ENCODE assay signal across 30 cellular contexts in genomic region chr2:102059151-102059550, GRCh38.
DNase-seq lines count a peak whose midpoint lies in the region; ATAC-seq, FAIRE-seq and TF ChIP-seq lines count a peak whose summit lies in the region.
"Had no signal": no experiment of that assay in that cellular context is flagged by ENCODE, and none has a peak within 500 bp of the region (broad histone marks: within the 10 kb centered on the region; RNA-seq: fewer than 3 reads in every experiment).

No MANE protein-coding gene starts in this region.

- H4K20me1 ChIP-seq in GM23248 (ENCODE audit: insufficient read depth): no peaks in the 10 kb centered on the region
- H4K20me1 ChIP-seq in K562 (replicated peaks; ENCODE audit: control insufficient read depth, insufficient read depth, low read length): no peaks in the 10 kb centered on the region

- H3K79me2 ChIP-seq in GM23248 (ENCODE audit: insufficient read depth) (no peaks in the 10 kb centered on the region), K562 (ENCODE audit: control insufficient read depth, insufficient read depth, low read length) (no peaks in the 10 kb centered on the region)

- no peaks in the 10 kb centered on the region for H3K9me2 ChIP-seq in GM23248 (ENCODE audit: insufficient read depth)

- TF ChIP-seq POLR2A in K562 (conservative IDR thresholded peaks at IDR 0.05): no peak

- H2AFZ ChIP-seq in GM23248 (no peak overlapping the region), K562 (ENCODE audit: low read depth, low read length) (0 out of 2 replicates have a peak overlapping the region, but pooled peaks have one; percentile 1)
- H2AFZ ChIP-seq: GM23338 had no signal

- no peak for FAIRE-seq in K562 (lab: Jason Lieb, UNC)
- FAIRE-seq: bronchial epithelial cell, frontal cortex, RCC 7860 had no signal

- H3K9me3 ChIP-seq in GM23248 (ENCODE audit: low read depth) (no peaks in the 10 kb centered on the region), K562 (replicated peaks; ENCODE audit: control insufficient read depth, insufficient read depth, low read depth, low read length) (no peaks in the 10 kb centered on the region), liver (ENCODE audit: control insufficient read depth in 4 of 4, low read length in 3 of 4) (no peaks in the 10 kb centered on the region), subcutaneous abdominal adipose tissue (ENCODE audit: control insufficient read depth in 5 of 5, low read length in 5 of 5) (no peaks in the 10 kb centered on the region), tibial artery (no peaks in the 10 kb centered on the region)
- H3K9me3 ChIP-seq: prostate gland, transverse colon had no signal

- H3K4me2 ChIP-seq in GM23248 (ENCODE audit: unreplicated experiment): no peak overlapping the region
- H3K4me2 ChIP-seq in K562 (ENCODE audit: insufficient read depth, low read length): no peak overlapping the region
- H3K4me2 ChIP-seq: GM23338 had no signal

- DNase-seq in GM23248 (peak; percentile 61), K562 (ENCODE audit: extremely low read depth in 1 of 4, low spot score in 3 of 4) (no peak), tibial artery (no peak), NCI-H1694 (lab: John Stamatoyannopoulos, UW) (no peak), COLO668 (lab: John Stamatoyannopoulos, UW; ENCODE audit: unreplicated experiment) (no peak)
- DNase-seq: activated CD4-positive, alpha-beta T cell treated with anti-CD3 and anti-CD28 coated beads, Interleukin-2, amount 10 ng/mL, durations not matched to agents 24 days and 14 days; activated CD8-positive, alpha-beta memory T cell treated with anti-CD3 and anti-CD28 coated beads, Interleukin-2, amount 10 ng/mL, durations not matched to agents 7 days and 5 days; activated naive CD4-positive, alpha-beta T cell treated with anti-CD3 and anti-CD28 coated beads for 36 hours; activated T-cell treated with anti-CD3 and anti-CD28 coated beads, Interleukin-2, amount 50 U/mL, for 48 hours; amygdala; C1 segment of cervical spinal cord; effector CD8-positive, alpha-beta T cell; HFFc6; hippocampal formation; left colon; NCI-H2029 treated with DMSO at 0.1 percent for 48 hours; NCI-H226; stimulated activated naive CD8-positive, alpha-beta T cell treated with anti-CD3 and anti-CD28 coated beads, Interleukin-15, Interleukin-2, amounts not matched to agents 100 U/mL and 50 U/mL, for 24 hours; SW 1271; T1000; transverse colon; WERI-Rb-1 had no signal

- no peak for TF ChIP-seq CTCF in K562 (IDR thresholded peaks at IDR 0.05 in 2 of 3, conservative IDR thresholded peaks at IDR 0.05 in 1 of 3; ENCODE audit: insufficient read depth in 2 of 3, low read depth in 1 of 3, low read length in 3 of 3)
- TF ChIP-seq CTCF in liver (IDR thresholded peaks at IDR 0.05; ENCODE audit: low read depth, low read length, missing input control): no peak
- no peak for TF ChIP-seq CTCF in tibial artery (IDR thresholded peaks at IDR 0.05)

- BruUV-seq in K562 (replicated peaks; lab: Mats Ljungman, UMichigan): no TSS peak

- peaks cover 21% of the 10 kb centered on the region for H3F3A ChIP-seq in GM23248 (ENCODE audit: insufficient read depth)

- no peak for TF ChIP-seq RAD21 in K562 (CRISPR knock-in tag; conservative IDR thresholded peaks at IDR 0.05 in 1 of 2, IDR thresholded peaks at IDR 0.05 in 1 of 2)
- TF ChIP-seq RAD21 in liver (IDR thresholded peaks at IDR 0.05): no peak

- H3K4me3 ChIP-seq in GM23248: no peak overlapping the region
- H3K4me3 ChIP-seq in K562: no peak overlapping the region
- H3K4me3 ChIP-seq in liver (ENCODE audit: low read depth in 1 of 3, low read length in 3 of 3): no peak overlapping the region
- H3K4me3 ChIP-seq in subcutaneous abdominal adipose tissue (ENCODE audit: low read depth in 1 of 5, low read length in 5 of 5): no peak overlapping the region
- no peak overlapping the region for H3K4me3 ChIP-seq in tibial artery
- H3K4me3 ChIP-seq: GM23338, prostate gland, transverse colon had no signal

- H3K27ac ChIP-seq in GM23248 (no peak overlapping the region), K562 (ENCODE audit: extremely low read depth, low read depth, low read length) (no peak overlapping the region), liver (ENCODE audit: low read depth in 1 of 2, low read length in 2 of 2) (peak overlapping the region; percentile 82 to 92), subcutaneous abdominal adipose tissue (ENCODE audit: low read depth, low read length) (peak overlapping the region; percentile 17), tibial artery (no peak overlapping the region)
- H3K27ac ChIP-seq: prostate gland, WERI-Rb-1 had no signal

- H3K4me1 ChIP-seq in GM23248 (ENCODE audit: insufficient read depth) (peaks cover 52% of the 10 kb centered on the region), K562 (replicated peaks in 1 of 2; ENCODE audit: control insufficient read depth in 2 of 2, insufficient read depth in 2 of 2, low read length in 2 of 2) (peaks cover 20 to 53% of the 10 kb centered on the region in 2 experiments; a peak in 4 of 5 replicates), liver (ENCODE audit: control insufficient read depth in 4 of 4, insufficient read depth in 4 of 4, low read length in 3 of 4) (peaks cover 21 to 55% (median 47%) of the 10 kb centered on the region in 4 donors), subcutaneous abdominal adipose tissue (ENCODE audit: control insufficient read depth in 5 of 5, insufficient read depth in 5 of 5, low read length in 5 of 5) (peaks cover 13 to 63% (median 57%) of the 10 kb centered on the region in 5 donors), tibial artery (peaks cover 0 to 65% (median 48%) of the 10 kb centered on the region in 4 donors)

- intact Hi-C loops in K562 (cut with micrococcal nuclease): no loop called here
- intact Hi-C loops in tibial artery (cut with DNase I; ENCODE audit: low total_unique reads): no loop called here

- WGBS in GM23248 (ENCODE audit: low coverage in 1 of 2, low lambda C conversion rate in 2 of 2, missing lambda C conversion rate in 2 of 2), 2 experiments: 9 to 32% methylated on average over 1 of the region's 1 CpG
- WGBS in K562 (ENCODE audit: insufficient coverage, low coverage, missing lambda C conversion rate): 11% methylated on average over 1 of the region's 1 CpG
- WGBS in liver: 44% methylated on average over 1 of the region's 1 CpG

- H3K9ac ChIP-seq in GM23248 (no peak overlapping the region), K562 (ENCODE audit: insufficient read depth in 1 of 2, low read depth in 2 of 2, low read length in 2 of 2) (no peak overlapping the region), liver (ENCODE audit: low read depth in 1 of 2, low read length in 2 of 2) (no peak overlapping the region), subcutaneous abdominal adipose tissue (ENCODE audit: low read length in 5 of 5) (no peak overlapping the region)

- in situ Hi-C loops in GM23248 (cut with MboI) (no loop called here), K562 (cut with MboI) (no loop called here)

- no peak for TF ChIP-seq EP300 in K562 (IDR thresholded peaks at IDR 0.05; ENCODE audit: low read length)

- CTCF ChIA-PET in K562 (lab: Yijun Ruan, JAX; ENCODE audit: low intra/inter-chr PET ratio): no interaction called here

- H3K36me3 ChIP-seq in GM23248 (ENCODE audit: low read depth) (no peaks in the 10 kb centered on the region), K562 (ENCODE audit: control insufficient read depth, insufficient read depth, low read length) (no peaks in the 10 kb centered on the region), liver (ENCODE audit: control insufficient read depth in 4 of 4, insufficient read depth in 3 of 4, low read depth in 1 of 4, low read length in 3 of 4) (no peaks in the 10 kb centered on the region), subcutaneous abdominal adipose tissue (ENCODE audit: control insufficient read depth in 5 of 5, insufficient read depth in 5 of 5, low read length in 5 of 5) (no peaks in the 10 kb centered on the region), tibial artery (no peaks in the 10 kb centered on the region)
- H3K36me3 ChIP-seq: prostate gland, transverse colon, WERI-Rb-1 had no signal

- H3K9me1 ChIP-seq in K562 (ENCODE audit: control insufficient read depth, insufficient read depth, low read length): no peaks in the 10 kb centered on the region

- POLR2A ChIA-PET in K562 (lab: Yijun Ruan, JAX): no interaction called here

- ATAC-seq in K562 (no peak), GM19467 (IDR thresholded peaks at IDR 0.05; ENCODE audit: unreplicated experiment) (no peak)
- ATAC-seq: activated CD8-positive, alpha-beta memory T cell treated with anti-CD3 and anti-CD28 coated beads, Interleukin-2, amount 10 ng/mL, durations not matched to agents 7 days and 5 days; GM23338; left colon; stimulated activated naive CD8-positive, alpha-beta T cell treated with anti-CD3 and anti-CD28 coated beads, Interleukin-15, Interleukin-2, amounts not matched to agents 100 U/mL and 50 U/mL, for 24 hours had no signal

- H3K27me3 ChIP-seq in GM23248 (replicated peaks; ENCODE audit: insufficient read depth): no peaks in the 10 kb centered on the region
- H3K27me3 ChIP-seq in K562 (ENCODE audit: control insufficient read depth in 2 of 2, insufficient read depth in 2 of 2, low read length in 2 of 2): no peaks in the 10 kb centered on the region
- H3K27me3 ChIP-seq in liver (ENCODE audit: control insufficient read depth in 4 of 4, insufficient read depth in 4 of 4, low read length in 3 of 4): no peaks in the 10 kb centered on the region
- no peaks in the 10 kb centered on the region for H3K27me3 ChIP-seq in subcutaneous abdominal adipose tissue (ENCODE audit: control insufficient read depth in 5 of 5, insufficient read depth in 4 of 5, low read length in 5 of 5)
- H3K27me3 ChIP-seq in tibial artery: no peaks in the 10 kb centered on the region
- H3K27me3 ChIP-seq: transverse colon had no signal

TF ChIP-seq in K562, 482 proteins besides CTCF, POLR2A, EP300 and RAD21 (continues in another document):
- TF ChIP-seq GABPB1 (CRISPR knock-in tag; IDR thresholded peaks at IDR 0.05): no peak
- no peak for TF ChIP-seq SRSF3 (IDR thresholded peaks at IDR 0.05; ENCODE audit: insufficient read depth, low read length)
- TF ChIP-seq IRF2 (CRISPR knock-in tag; IDR thresholded peaks at IDR 0.05): no peak
- TF ChIP-seq PHF20 (IDR thresholded peaks at IDR 0.05; ENCODE audit: partially characterized antibody): no peak
- no peak for TF ChIP-seq SMAD3 (CRISPR knock-in tag; conservative IDR thresholded peaks at IDR 0.05)

TF ChIP-seq in liver, 16 proteins besides CTCF, POLR2A, EP300 and RAD21 (continues in another document):
- TF ChIP-seq EGR1 (IDR thresholded peaks at IDR 0.05; ENCODE audit: low read depth in 2 of 2): no peak
- no peak for TF ChIP-seq HNF4A (conservative IDR thresholded peaks at IDR 0.05)
- no peak for TF ChIP-seq JUND (IDR thresholded peaks at IDR 0.05)
- TF ChIP-seq SP1 (IDR thresholded peaks at IDR 0.05): no peak
- no peak for TF ChIP-seq HNF4G (IDR thresholded peaks at IDR 0.05)
- TF ChIP-seq GABPA (IDR thresholded peaks at IDR 0.05 in 1 of 2, conservative IDR thresholded peaks at IDR 0.05 in 1 of 2): no peak
- no peak for TF ChIP-seq FOXA2 (IDR thresholded peaks at IDR 0.05)
- TF ChIP-seq RXRA (IDR thresholded peaks at IDR 0.05): no peak

Comparison
In these comparisons a context has a peak if more than half of its experiments do, and no peak if none do; other contexts are left out.
1. H3K27ac ChIP-seq: peak in liver (2 of 2) and subcutaneous abdominal adipose tissue (single experiment); none in GM23248 (single experiment), K562 (single experiment) and tibial artery (0 of 2).